ENCODE assay signal across 8 cellular contexts in the genomic region with DNA sequence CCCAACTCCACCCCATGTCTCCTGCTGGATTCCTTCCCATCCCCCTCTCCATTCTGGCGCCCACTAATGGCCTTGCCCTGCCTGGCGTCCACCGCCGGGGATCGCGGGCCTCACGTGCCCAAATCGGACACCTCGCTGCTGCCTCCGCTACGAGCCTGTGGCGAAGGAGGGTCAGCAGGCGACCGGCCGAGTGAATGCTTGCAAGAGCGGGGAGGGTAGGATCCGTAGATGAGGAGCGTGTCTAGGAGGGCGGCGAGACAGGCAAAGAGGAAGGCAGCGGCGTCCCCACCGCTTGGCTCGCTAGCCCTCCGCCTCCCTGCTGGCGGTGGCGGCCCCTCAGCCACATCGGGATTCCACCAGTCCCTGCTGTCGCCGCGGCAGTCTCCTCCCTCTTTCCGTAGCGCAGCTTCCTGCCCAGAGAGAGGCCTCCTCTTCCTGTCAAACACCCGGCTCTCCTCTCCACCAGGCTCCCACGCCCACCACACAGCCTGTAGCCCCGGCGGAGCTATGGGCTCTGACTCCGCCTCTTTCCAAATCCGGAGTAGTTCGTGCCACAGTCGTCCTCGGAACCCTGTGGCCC. TPM values are rescaled to one million over a fixed set of nuclear protein-coding genes. Genes with fewer than 3 reads are reported as not detected.
DNase-seq lines count a peak whose midpoint lies in the region; ATAC-seq and TF ChIP-seq lines count a peak whose summit lies in the region.

SPIN2B (minus strand) TSS at position 387 of the 580 bp plus-strand sequence.

- peaks cover 6 to 27% (median 13%) of the 10 kb centered on the region in 3 donors for H3K4me1 Mint-ChIP-seq in CD8-positive, alpha-beta memory T cell
- peaks cover 6% of the 10 kb centered on the region for H3K4me1 Mint-ChIP-seq in endothelial cell (ENCODE audit: unreplicated experiment)
- H3K4me1 Mint-ChIP-seq in mesothelial cell of epicardium, result peaks cover 2% of the 10 kb centered on the region

- no peaks in the 10 kb centered on the region for H3K4me1 ChIP-seq in CD8-positive, alpha-beta memory T cell (ENCODE audit: insufficient read depth, low read length)

- DNase-seq in CD8-positive, alpha-beta memory T cell, result peak; percentile 60 to 85 (median 76)
- DNase-seq in HPDE6-E6E7 (ENCODE audit: extremely low spot score), result peak; percentile 49
- DNase-seq in NOMO-1 treated with dmso at 0.1 percent for 144 hours (lab: John Stamatoyannopoulos, UW; ENCODE audit: unreplicated experiment), result peak; percentile 70
- DNase-seq in activated CD8-positive, alpha-beta memory T cell treated with anti-CD3 and anti-CD28 coated beads for 48 hours (ENCODE audit: low read depth in 2 of 3, low spot score in 2 of 3), result peak; percentile 18 to 64 (median 44)
- peak; percentile 71 for DNase-seq in endothelial cell (ENCODE audit: low spot score)
- peak; percentile 42 to 73 for DNase-seq in mesothelial cell of epicardium (ENCODE audit: low spot score in 2 of 2, unreplicated experiment in 2 of 2)
- DNase-seq in stimulated activated CD8-positive, alpha-beta memory T cell treated with anti-CD3 and anti-CD28 coated beads, Interleukin-15, amount 100 ng/mL, for 48 hours (ENCODE audit: low read depth in 2 of 2), result peak; percentile 69 to 76

- H3K36me3 Mint-ChIP-seq in CD8-positive, alpha-beta memory T cell, result peaks cover 0 to 18% (median 0%) of the 10 kb centered on the region in 3 donors
- H3K36me3 Mint-ChIP-seq in endothelial cell (ENCODE audit: low read depth, unreplicated experiment) (peaks cover 6% of the 10 kb centered on the region), mesothelial cell of epicardium (peaks cover 5% of the 10 kb centered on the region)

- peak within 1 kb of the TSS; percentile 90 to 97 (median 94) for H3K4me3 Mint-ChIP-seq in CD8-positive, alpha-beta memory T cell
- H3K4me3 Mint-ChIP-seq in endothelial cell (ENCODE audit: unreplicated experiment) (peak within 1 kb of the TSS; percentile 91), mesothelial cell of epicardium (peak within 1 kb of the TSS; percentile 91)

- H3K27me3 ChIP-seq in CD8-positive, alpha-beta memory T cell (ENCODE audit: insufficient read depth, low read length, poor library complexity, severe bottlenecking), result no peaks in the 10 kb centered on the region

- H3K27ac ChIP-seq in CD8-positive, alpha-beta memory T cell (ENCODE audit: low read depth, low read length), result peak within 1 kb of the TSS; percentile 38

- TF ChIP-seq CTCF in endothelial cell (IDR thresholded peaks at IDR 0.05; ENCODE audit: unreplicated experiment) (no peak), mesothelial cell of epicardium (IDR thresholded peaks at IDR 0.05; ENCODE audit: unreplicated experiment) (no peak)

- CTCF ChIA-PET in CD8-positive, alpha-beta memory T cell (lab: Charles Lee), result interaction anchor here (1.1 kb wide), 1 partner anchor 166 kb away, joined by 3 read pairs; the partner anchor contains the start of gene FAAH2

- peak within 1 kb of the TSS; percentile 51 for H3K4me3 ChIP-seq in CD8-positive, alpha-beta memory T cell (ENCODE audit: low read length)

- POLR2A ChIA-PET in CD8-positive, alpha-beta memory T cell (lab: Charles Lee), result no interaction called here

- peak; percentile 99 for ATAC-seq in GM19467 (IDR thresholded peaks at IDR 0.05; ENCODE audit: unreplicated experiment)

- peaks cover 0 to 7% of the 10 kb centered on the region in 2 donors for H3K27me3 Mint-ChIP-seq in CD8-positive, alpha-beta memory T cell
- H3K27me3 Mint-ChIP-seq in endothelial cell (ENCODE audit: unreplicated experiment), result no peaks in the 10 kb centered on the region
- no peaks in the 10 kb centered on the region for H3K27me3 Mint-ChIP-seq in mesothelial cell of epicardium (ENCODE audit: low read depth)

- peak within 1 kb of the TSS; percentile 80 to 98 (median 92) for H3K27ac Mint-ChIP-seq in CD8-positive, alpha-beta memory T cell
- H3K27ac Mint-ChIP-seq in endothelial cell (ENCODE audit: unreplicated experiment) (peak within 1 kb of the TSS; percentile 92), mesothelial cell of epicardium (peak within 1 kb of the TSS; percentile 97)

- no peaks in the 10 kb centered on the region for H3K9me3 ChIP-seq in CD8-positive, alpha-beta memory T cell (ENCODE audit: low read length)

- H3K36me3 ChIP-seq in CD8-positive, alpha-beta memory T cell (ENCODE audit: insufficient read depth, low read length), result no peaks in the 10 kb centered on the region

- peaks cover 0 to 2% (median 0%) of the 10 kb centered on the region in 5 donors for H3K9me3 Mint-ChIP-seq in CD8-positive, alpha-beta memory T cell
- H3K9me3 Mint-ChIP-seq in endothelial cell (ENCODE audit: unreplicated experiment), result no peaks in the 10 kb centered on the region
- peaks cover 6% of the 10 kb centered on the region for H3K9me3 Mint-ChIP-seq in mesothelial cell of epicardium

RNA-seq across cellular contexts. Expression of gene SPIN2B, which starts in this region (rescaled TPM):
- 1 to 10 TPM; 7.8 to 8.4 TPM for total RNA-seq in CD8-positive, alpha-beta memory T cell
- polyA plus RNA-seq in CD8-positive, alpha-beta memory T cell, result 20.5 TPM
- 16.5 TPM for total RNA-seq in endothelial cell (ENCODE audit: unreplicated experiment)
- total RNA-seq in mesothelial cell of epicardium, result 19.7 to 20.5 TPM (median 19.9 TPM) in 3 replicates

Comparison
In these comparisons a context has a peak if more than half of its experiments do, and no peak if none do; other contexts are left out.
1. Peak in every context shown above with its lines: DNase-seq, ATAC-seq, H3K4me3 ChIP-seq and H3K27ac ChIP-seq.